ENCODE assay signal across 1 cellular context in the genomic region with DNA sequence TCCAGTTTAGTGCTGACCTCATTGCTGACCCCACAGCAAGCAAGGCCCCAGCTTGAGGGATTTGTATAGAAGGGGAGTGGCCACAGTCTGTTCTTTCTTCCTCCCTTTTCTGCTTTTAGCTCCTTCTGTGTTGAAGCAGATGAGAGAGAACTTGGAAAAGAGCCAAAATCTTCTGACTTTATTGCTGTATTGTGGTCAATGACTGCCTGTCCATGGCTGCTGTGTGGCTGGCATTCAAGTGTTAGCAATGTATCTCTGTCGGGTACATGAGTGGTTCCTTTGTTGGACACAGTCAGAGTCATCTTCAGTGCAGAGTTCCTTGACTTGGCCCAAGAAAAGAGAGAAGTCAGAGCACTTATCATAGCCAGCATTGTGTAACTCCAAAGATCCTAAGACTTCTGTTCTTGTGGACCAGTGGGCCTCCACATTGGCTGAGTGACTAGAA.
TF ChIP-seq lines count a peak whose summit lies in the region.

No MANE protein-coding gene starts in this region.

TF ChIP-seq in IMR-90, 13 proteins besides CTCF, POLR2A, EP300 and RAD21 (continued from another document):
- TF ChIP-seq ELK1 (IDR thresholded peaks at IDR 0.05; ENCODE audit: borderline replicate concordance, low read depth, low read length): no peak
- no peak for TF ChIP-seq FOS (IDR thresholded peaks at IDR 0.05; ENCODE audit: low read depth, low read length)
- no peak for TF ChIP-seq NFE2L2 (IDR thresholded peaks at IDR 0.05; ENCODE audit: low read depth, low read length)
- no peak for TF ChIP-seq MAZ (IDR thresholded peaks at IDR 0.05; ENCODE audit: borderline replicate concordance, low read depth, low read length)
- TF ChIP-seq CHD1 (IDR thresholded peaks at IDR 0.05; ENCODE audit: low read depth, low read length): no peak
- no peak for TF ChIP-seq CEBPB (IDR thresholded peaks at IDR 0.05; ENCODE audit: low read depth, low read length)
